8 cellular contexts compared by ENCODE assay signal in genomic region chr6:14118091-14118439, GRCh38. TPM values are rescaled to one million over a fixed set of nuclear protein-coding genes. Genes with fewer than 3 reads are reported as not detected.
A peak's percentile ranks its signal among the peaks of the same experiment; 100 is the strongest.
DNase-seq lines count a peak whose midpoint lies in the region; ATAC-seq, FAIRE-seq and TF ChIP-seq lines count a peak whose summit lies in the region.

No MANE protein-coding gene starts in this region.

- H3K27me3 Mint-ChIP-seq in CD8-positive, alpha-beta memory T cell, result peaks cover 0 to 4% of the 10 kb centered on the region in 2 donors
- H3K27me3 Mint-ChIP-seq in nephron (ENCODE audit: low read depth), result peaks cover 19% of the 10 kb centered on the region

- H3K27ac ChIP-seq in CD8-positive, alpha-beta memory T cell (ENCODE audit: low read depth, low read length), result peak overlapping the region; percentile 76
- H3K27ac ChIP-seq in HL-60 (replicated peaks), result peak overlapping the region; percentile 76
- H3K27ac ChIP-seq in coronary artery, result peak overlapping the region; percentile 51
- no peak overlapping the region for H3K27ac ChIP-seq in RWPE1

- CTCF ChIA-PET in CD8-positive, alpha-beta memory T cell (lab: Charles Lee), result interaction anchor here (1.1 to 1.6 kb wide), 3 partner anchors 11 to 209 kb away, joined by 3 to 5 read pairs (median 4); no protein-coding TSS in a partner anchor
- CTCF ChIA-PET in RWPE1 (lab: Yijun Ruan, JAX), result interaction anchor here (0.6 kb wide), 1 partner anchor 26 kb away, joined by 3 read pairs; no protein-coding TSS in a partner anchor

- H3K4me1 Mint-ChIP-seq in CD8-positive, alpha-beta memory T cell, result peaks cover 38 to 55% (median 54%) of the 10 kb centered on the region in 3 donors
- H3K4me1 Mint-ChIP-seq in nephron, result peaks cover 9% of the 10 kb centered on the region

- no peak for TF ChIP-seq CTCF in HL-60 (IDR thresholded peaks at IDR 0.05; ENCODE audit: insufficient read depth, low read length)
- TF ChIP-seq CTCF in coronary artery (IDR thresholded peaks at IDR 0.05), result no peak
- no peak for TF ChIP-seq CTCF in nephron (IDR thresholded peaks at IDR 0.05; ENCODE audit: unreplicated experiment in 3 of 3)
- TF ChIP-seq CTCF in RWPE1 (conservative IDR thresholded peaks at IDR 0.05; ENCODE audit: low read depth), result no peak

- no peaks in the 10 kb centered on the region for H3K9me3 ChIP-seq in CD8-positive, alpha-beta memory T cell (ENCODE audit: low read length)

- H3K36me3 Mint-ChIP-seq in CD8-positive, alpha-beta memory T cell, result peaks cover 0 to 19% (median 11%) of the 10 kb centered on the region in 3 donors
- no peaks in the 10 kb centered on the region for H3K36me3 Mint-ChIP-seq in nephron (ENCODE audit: low read depth)

- peak overlapping the region; percentile 91 to 97 (median 93) for H3K4me3 Mint-ChIP-seq in CD8-positive, alpha-beta memory T cell
- H3K4me3 Mint-ChIP-seq in nephron, result peak overlapping the region; percentile 96

- no peaks in the 10 kb centered on the region for H3K36me3 ChIP-seq in CD8-positive, alpha-beta memory T cell (ENCODE audit: insufficient read depth, low read length)

- no peak for FAIRE-seq in HTR-8/SVneo (lab: Jason Lieb, UNC)

- H3K9me3 Mint-ChIP-seq in CD8-positive, alpha-beta memory T cell, result no peaks in the 10 kb centered on the region
- H3K9me3 Mint-ChIP-seq in nephron, result no peaks in the 10 kb centered on the region

- ATAC-seq in GM18498 (IDR thresholded peaks at IDR 0.05; ENCODE audit: unreplicated experiment), result no peak

- H3K4me1 ChIP-seq in CD8-positive, alpha-beta memory T cell (ENCODE audit: insufficient read depth, low read length), result peaks cover 14% of the 10 kb centered on the region

- H3K27ac Mint-ChIP-seq in CD8-positive, alpha-beta memory T cell, result peak overlapping the region in 7 of 8 donors; percentile 85 to 97 (median 96)
- peak overlapping the region in 1 of 3 experiments; percentile 47 for H3K27ac Mint-ChIP-seq in nephron

- POLR2A ChIA-PET in CD8-positive, alpha-beta memory T cell (lab: Charles Lee), result interaction anchor here (0.6 to 1.4 kb wide), 3 partner anchors 9 to 61 kb away, joined by 3 to 4 read pairs (median 4); no protein-coding TSS in a partner anchor
- POLR2A ChIA-PET in RWPE1 (lab: Yijun Ruan, JAX; ENCODE audit: low non-redundant PET), result interaction anchor here (0.6 kb wide), 1 partner anchor 256 kb away, joined by 3 read pairs; no protein-coding TSS in a partner anchor

- peak in 2 of 5 donors; percentile 4 to 5 for DNase-seq in CD8-positive, alpha-beta memory T cell
- DNase-seq in HL-60 (ENCODE audit: low read depth in 1 of 2, low spot score in 1 of 2) (no peak), coronary artery (ENCODE audit: low spot score) (no peak), RWPE1 (ENCODE audit: low spot score) (no peak), erythroblast (lab: John Stamatoyannopoulos, UW) (no peak), HTR-8/SVneo (ENCODE audit: insufficient read length, low spot score) (no peak)

- peak overlapping the region; percentile 72 for H3K4me3 ChIP-seq in CD8-positive, alpha-beta memory T cell (ENCODE audit: low read length)
- peak overlapping the region; percentile 68 for H3K4me3 ChIP-seq in HL-60 (replicated peaks; ENCODE audit: insufficient read depth, low read length)
- H3K4me3 ChIP-seq in coronary artery, result peak overlapping the region; percentile 80

- no peak for TF ChIP-seq POLR2A in erythroblast (IDR thresholded peaks at IDR 0.05; ENCODE audit: low read length)

- no peaks in the 10 kb centered on the region for H3K27me3 ChIP-seq in CD8-positive, alpha-beta memory T cell (ENCODE audit: insufficient read depth, low read length, poor library complexity, severe bottlenecking)
- H3K27me3 ChIP-seq in HL-60 (ENCODE audit: insufficient read depth, poor library complexity, severe bottlenecking), result no peaks in the 10 kb centered on the region

RNA-seq across cellular contexts. Expression of gene CD83, which starts 0.5 kb away (rescaled TPM):
- total RNA-seq in CD8-positive, alpha-beta memory T cell, result 10 to 100 TPM; 53.3 to 56.2 TPM
- polyA plus RNA-seq in CD8-positive, alpha-beta memory T cell, result 3.2 TPM
